ENCODE assay signal across 8 cellular contexts in the genomic region with DNA sequence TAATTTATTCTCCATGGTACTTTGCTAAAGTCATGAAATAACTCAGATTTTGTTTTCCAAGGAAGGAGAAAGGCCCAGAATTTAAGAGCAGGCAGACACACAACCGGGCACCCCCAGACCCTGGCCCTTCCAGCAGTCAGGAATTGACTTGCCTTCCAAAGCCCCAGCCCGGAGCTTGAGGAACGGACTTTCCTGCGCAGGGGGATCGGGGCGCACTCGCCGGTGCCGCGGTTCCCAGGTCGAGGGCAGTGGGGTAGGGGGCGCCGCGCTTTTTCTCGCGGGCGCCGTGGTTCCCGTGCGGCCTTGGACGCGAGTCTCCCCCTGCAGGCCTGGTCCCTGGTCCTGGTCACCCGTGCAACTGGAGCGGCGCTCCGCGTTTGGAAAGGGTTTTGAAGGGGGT. TPM values are rescaled to one million over a fixed set of nuclear protein-coding genes. Genes with fewer than 3 reads are reported as not detected.
DNase-seq lines count a peak whose midpoint lies in the region; ATAC-seq and TF ChIP-seq lines count a peak whose summit lies in the region.

No MANE protein-coding gene starts in this region.

- H3K27me3 ChIP-seq in GM06990 (replicated peaks; ENCODE audit: control insufficient read depth, insufficient read depth, low read length) (no peaks in the 10 kb centered on the region), aorta (ENCODE audit: control insufficient read depth in 1 of 2, insufficient read depth in 2 of 2, low read length in 1 of 2) (no peaks in the 10 kb centered on the region)

- H3K9me3 ChIP-seq in mucosa of descending colon (no peaks in the 10 kb centered on the region), aorta (ENCODE audit: control insufficient read depth, low read length) (no peaks in the 10 kb centered on the region)

- H3K36me3 ChIP-seq in GM06990 (ENCODE audit: control insufficient read depth, insufficient read depth, low read length) (no peaks in the 10 kb centered on the region), mucosa of descending colon (ENCODE audit: low read depth) (no peaks in the 10 kb centered on the region), aorta (ENCODE audit: control insufficient read depth in 1 of 2, insufficient read depth in 2 of 2, low read length in 1 of 2) (no peaks in the 10 kb centered on the region)

- TF ChIP-seq CTCF in GM06990 (IDR thresholded peaks at IDR 0.05; ENCODE audit: insufficient read depth, low read length, poor library complexity, severe bottlenecking) = peak; percentile 58
- peak; percentile 25 for TF ChIP-seq CTCF in NB4 (IDR thresholded peaks at IDR 0.05; ENCODE audit: low read depth, low read length)
- peak; percentile 39 for TF ChIP-seq CTCF in choroid plexus epithelial cell (conservative IDR thresholded peaks at IDR 0.05; ENCODE audit: low read depth, low read length)
- TF ChIP-seq CTCF in mucosa of descending colon (IDR thresholded peaks at IDR 0.05) = no peak

- H3K4me3 ChIP-seq in GM06990 (replicated peaks; ENCODE audit: low read depth, low read length) (peak overlapping the region; percentile 77), NB4 (ENCODE audit: low read depth, low read length) (peak overlapping the region; percentile 78), choroid plexus epithelial cell (ENCODE audit: low read depth, low read length) (peak overlapping the region; percentile 93), mucosa of descending colon (peak overlapping the region; percentile 63), aorta (ENCODE audit: low read length in 2 of 2) (peak overlapping the region in 1 of 2 donors; percentile 67)

- TF ChIP-seq POLR2A in NB4 (IDR thresholded peaks at IDR 0.05; ENCODE audit: extremely low read depth, insufficient read length) = no peak

- intact Hi-C loops in mucosa of descending colon (cut with DNase I, micrococcal nuclease) = no loop called here
- intact Hi-C loops in aorta (cut with DNase I) = no loop called here

- peak overlapping the region in 1 of 2 donors; percentile 24 for H3K27ac ChIP-seq in aorta (ENCODE audit: low read depth in 1 of 2, low read length in 2 of 2)

- ATAC-seq in mucosa of descending colon (no peak), aorta (ENCODE audit: low FRiP score) (peak; percentile 27), GM21786 (IDR thresholded peaks at IDR 0.05; ENCODE audit: unreplicated experiment) (no peak)

- in situ Hi-C loops in G401 (cut with HindIII; ENCODE audit: low sequenced_read_pairs) = no loop called here

- 48 to 49% methylated on average over 27 of the region's 27 CpGs for WGBS in aorta, 2 donors

- DNase-seq in GM06990 (ENCODE audit: extremely low read depth, insufficient read length) = peak; percentile 70
- peak; percentile 61 for DNase-seq in NB4 (ENCODE audit: low read depth)
- no peak for DNase-seq in choroid plexus epithelial cell (ENCODE audit: low read depth)
- peak; percentile 19 to 62 (median 56) for DNase-seq in mucosa of descending colon
- DNase-seq in aorta = peak in 1 of 2 donors; percentile 59
- no peak for DNase-seq in central memory CD4-positive, alpha-beta T cell
- no peak for DNase-seq in G401 (ENCODE audit: low spot score)

- H3K4me1 ChIP-seq in mucosa of descending colon (ENCODE audit: low read depth) (peaks cover 8% of the 10 kb centered on the region), aorta (ENCODE audit: control insufficient read depth in 1 of 2, insufficient read depth in 2 of 2, low read length in 2 of 2) (peaks cover 3% of the 10 kb centered on the region in 2 donors)

RNA-seq across cellular contexts. Expression of gene ZNF236, which starts 1.2 kb away (rescaled TPM):
- total RNA-seq in mucosa of descending colon (10 to 100 TPM; 14.8 to 27.9 (median 15.5) TPM), aorta (10 to 100 TPM; 17.2 to 23.6 TPM)
- polyA plus RNA-seq in aorta = 1 to 10 TPM in 1 of 2 donors, under 1 TPM in 1; 0.38 to 2.9 TPM
- total RNA-seq in G401 (2014; rRNA removed; shearing (Covaris generic)) = 2.5 and 4.8 TPM in 2 replicates

Comparison
In these comparisons a context has a peak if more than half of its experiments do, and no peak if none do; other contexts are left out.
1. DNase-seq: peak in GM06990 (single experiment), NB4 (single experiment) and mucosa of descending colon (3 of 3); none in choroid plexus epithelial cell (single experiment), central memory CD4-positive, alpha-beta T cell (single experiment) and G401 (single experiment).